ENCODE assay signal across 1 cellular context in genomic region chr10:133307776-133308430, GRCh38.
TF ChIP-seq lines count a peak whose summit lies in the region.

No MANE protein-coding gene starts in this region.

TF ChIP-seq in HepG2, 621 proteins besides CTCF, POLR2A, EP300 and RAD21 (continues in another document):
- 0 out of 2 replicates have a peak, but pooled peaks have one; percentile 26 for TF ChIP-seq SATB2 (CRISPR knock-in tag; IDR thresholded peaks at IDR 0.05)
- peak; percentile 41; the same call in 1 of the 2 replicates for TF ChIP-seq GATAD1 (CRISPR knock-in tag; IDR thresholded peaks at IDR 0.05)
- TF ChIP-seq NCOA5 (CRISPR knock-in tag; IDR thresholded peaks at IDR 0.05) = no peak
- TF ChIP-seq BRF2 (CRISPR knock-in tag; IDR thresholded peaks at IDR 0.05) = no peak
- TF ChIP-seq PHF21A (CRISPR knock-in tag; IDR thresholded peaks at IDR 0.05) = no peak
- TF ChIP-seq SMC3 (IDR thresholded peaks at IDR 0.05; ENCODE audit: low read length) = peak; percentile 40; the same call in 1 of the 2 replicates
- no peak for TF ChIP-seq ATF6 (CRISPR knock-in tag; conservative IDR thresholded peaks at IDR 0.05)
- TF ChIP-seq HNF4A (CRISPR knock-in tag; IDR thresholded peaks at IDR 0.05) = no peak
- TF ChIP-seq ARHGAP35 (CRISPR knock-in tag; IDR thresholded peaks at IDR 0.05; ENCODE audit: borderline replicate concordance) = no peak
- no peak for TF ChIP-seq CCDC6 (CRISPR knock-in tag; IDR thresholded peaks at IDR 0.05)
- TF ChIP-seq GABPA (IDR thresholded peaks at IDR 0.05; ENCODE audit: low read depth, low read length) = no peak
- peak; percentile 50 for TF ChIP-seq GABPA (CRISPR knock-in tag; IDR thresholded peaks at IDR 0.05; ENCODE audit: low read depth)
- no peak for TF ChIP-seq ZSCAN21 (CRISPR knock-in tag; IDR thresholded peaks at IDR 0.05; ENCODE audit: borderline replicate concordance)
- TF ChIP-seq ZNF34 (CRISPR knock-in tag; IDR thresholded peaks at IDR 0.05; ENCODE audit: borderline replicate concordance) = no peak
- TF ChIP-seq AKAP8 (CRISPR knock-in tag; IDR thresholded peaks at IDR 0.05) = peak; percentile 12; the same call in 1 of the 2 replicates
- 0 out of 2 replicates have a peak, but pooled peaks have one; percentile 14 for TF ChIP-seq ZNF749 (CRISPR knock-in tag; IDR thresholded peaks at IDR 0.05; ENCODE audit: borderline replicate concordance)
- TF ChIP-seq HMG20A (CRISPR knock-in tag; IDR thresholded peaks at IDR 0.05; ENCODE audit: borderline replicate concordance) = no peak
- TF ChIP-seq HDAC1 (CRISPR knock-in tag; IDR thresholded peaks at IDR 0.05) = peak; percentile 9; the same call in 1 of the 2 replicates
- no peak for TF ChIP-seq HOXA9 (CRISPR knock-in tag; IDR thresholded peaks at IDR 0.05; ENCODE audit: borderline replicate concordance)
- no peak for TF ChIP-seq TBX3 (IDR thresholded peaks at IDR 0.05; ENCODE audit: borderline replicate concordance)
- no peak for TF ChIP-seq TOE1 (CRISPR knock-in tag; IDR thresholded peaks at IDR 0.05)
- peak; percentile 71 for TF ChIP-seq SAP130 (CRISPR knock-in tag; IDR thresholded peaks at IDR 0.05; ENCODE audit: low read depth)
- no peak for TF ChIP-seq STAT6 (CRISPR knock-in tag; IDR thresholded peaks at IDR 0.05; ENCODE audit: borderline replicate concordance)
- 0 out of 2 replicates have a peak, but pooled peaks have one; percentile 1 for TF ChIP-seq NFKB2 (CRISPR knock-in tag; IDR thresholded peaks at IDR 0.05; ENCODE audit: borderline replicate concordance)
- no peak for TF ChIP-seq ONECUT2 (CRISPR knock-in tag; IDR thresholded peaks at IDR 0.05)
- TF ChIP-seq ZNF704 (CRISPR knock-in tag; IDR thresholded peaks at IDR 0.05; ENCODE audit: borderline replicate concordance) = peak; percentile 31; the same call in 1 of the 2 replicates
- peak; percentile 32; the same call in 1 of the 2 replicates for TF ChIP-seq THAP9 (CRISPR knock-in tag; IDR thresholded peaks at IDR 0.05; ENCODE audit: borderline replicate concordance)
- TF ChIP-seq XRCC5 (optimal IDR thresholded peaks at IDR 0.05; ENCODE audit: low read length) = peak; percentile 91
- no peak for TF ChIP-seq RBM22 (optimal IDR thresholded peaks at IDR 0.05; ENCODE audit: low read length)
- 0 out of 2 replicates have a peak, but pooled peaks have one; percentile 4 for TF ChIP-seq FOSL2 (CRISPR knock-in tag; IDR thresholded peaks at IDR 0.05)
- TF ChIP-seq MXI1 (IDR thresholded peaks at IDR 0.05; ENCODE audit: borderline replicate concordance, low read depth, low read length) = peak; percentile 69; the same call in 2 of the 3 replicates
- TF ChIP-seq KDM2A (CRISPR knock-in tag; IDR thresholded peaks at IDR 0.05; ENCODE audit: borderline replicate concordance, low read depth) = 0 out of 2 replicates have a peak, but pooled peaks have one; percentile 6
- no peak for TF ChIP-seq LCORL (IDR thresholded peaks at IDR 0.05)
- peak; percentile 45; the same call in 1 of the 2 replicates for TF ChIP-seq LCORL (CRISPR knock-in tag; IDR thresholded peaks at IDR 0.05)
- peak; percentile 48 for TF ChIP-seq YY1 (IDR thresholded peaks at IDR 0.05; ENCODE audit: insufficient read depth, insufficient replicate concordance, low read depth, low read length)
- TF ChIP-seq AGO1 (IDR thresholded peaks at IDR 0.05; ENCODE audit: low read depth, low read length, poor library complexity, severe bottlenecking) = no peak
- no peak; the same call in 1 of the 2 replicates for TF ChIP-seq MEIS2 (CRISPR knock-in tag; IDR thresholded peaks at IDR 0.05)
- no peak for TF ChIP-seq MED1 (CRISPR knock-in tag; IDR thresholded peaks at IDR 0.05)
- TF ChIP-seq AFF4 (CRISPR knock-in tag; IDR thresholded peaks at IDR 0.05) = no peak
- no peak for TF ChIP-seq MED8 (CRISPR knock-in tag; IDR thresholded peaks at IDR 0.05; ENCODE audit: insufficient replicate concordance)
- TF ChIP-seq ATF5 (CRISPR knock-in tag; IDR thresholded peaks at IDR 0.05; ENCODE audit: low read depth) = no peak
- TF ChIP-seq FOXA3 (CRISPR knock-in tag; IDR thresholded peaks at IDR 0.05) = peak; percentile 75
- no peak for TF ChIP-seq RNF2 (conservative IDR thresholded peaks at IDR 0.05; ENCODE audit: low read depth)
- TF ChIP-seq BRCA1 (CRISPR knock-in tag; IDR thresholded peaks at IDR 0.05) = 0 out of 2 replicates have a peak, but pooled peaks have one; percentile 25
- no peak for TF ChIP-seq ZNF546 (CRISPR knock-in tag; conservative IDR thresholded peaks at IDR 0.05)
- TF ChIP-seq ZNF816 (CRISPR knock-in tag; IDR thresholded peaks at IDR 0.05; ENCODE audit: borderline replicate concordance) = no peak
- TF ChIP-seq ZNF431 (CRISPR knock-in tag; IDR thresholded peaks at IDR 0.05; ENCODE audit: borderline replicate concordance, low read depth) = 0 out of 2 replicates have a peak, but pooled peaks have one; percentile 44
- peak; percentile 9; the same call in 1 of the 2 replicates for TF ChIP-seq SALL2 (CRISPR knock-in tag; IDR thresholded peaks at IDR 0.05)
- peak; percentile 49 for TF ChIP-seq JARID2 (CRISPR knock-in tag; IDR thresholded peaks at IDR 0.05; ENCODE audit: insufficient replicate concordance)
- TF ChIP-seq FOXK1 (CRISPR knock-in tag; IDR thresholded peaks at IDR 0.05; ENCODE audit: borderline replicate concordance, low read depth) = peak; percentile 81; the same call in 1 of the 2 replicates
- TF ChIP-seq MAZ (IDR thresholded peaks at IDR 0.05; ENCODE audit: borderline replicate concordance, low read depth, low read length) = no peak
- no peak for TF ChIP-seq MAZ (CRISPR knock-in tag; IDR thresholded peaks at IDR 0.05; ENCODE audit: low read depth)
